9 cellular contexts compared by ENCODE assay signal in the genomic region with DNA sequence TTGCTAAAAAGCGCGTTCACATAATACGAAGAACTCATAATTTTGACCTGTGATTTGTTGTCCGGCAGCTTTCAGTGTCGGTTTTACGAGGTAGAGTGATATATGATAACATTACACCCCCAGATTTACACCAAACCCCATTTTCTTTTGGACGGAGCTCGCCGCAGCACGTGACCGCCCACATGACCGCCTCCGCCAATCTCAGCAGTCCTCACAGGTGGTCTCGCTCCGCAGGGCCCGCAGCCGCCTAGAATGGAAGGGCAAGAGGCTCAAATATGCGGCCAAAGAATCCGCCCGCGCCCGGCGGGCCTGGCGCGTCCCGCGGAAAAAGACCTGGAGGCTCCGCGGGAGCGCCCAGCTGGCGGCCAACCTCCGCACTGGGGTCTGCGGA. TPM values are rescaled to one million over a fixed set of nuclear protein-coding genes. Genes with fewer than 3 reads are reported as not detected.
DNase-seq lines count a peak whose midpoint lies in the region; ATAC-seq and TF ChIP-seq lines count a peak whose summit lies in the region.
"Had no signal": no experiment of that assay in that cellular context is flagged by ENCODE, and none has a peak within 500 bp of the region (broad histone marks: within the 10 kb centered on the region; RNA-seq: fewer than 3 reads in every experiment).

TSS of gene HOXA7 (minus strand) at position 168 of the 391 bp plus-strand sequence. CDS start at position 38, 130 bp downstream.

- intact Hi-C loops in activated CD4-positive, alpha-beta T cell treated with anti-CD3 and anti-CD28 coated beads, Interleukin-2, amount 10 ng/mL, durations not matched to agents 24 days and 14 days (cut with micrococcal nuclease): loop anchor here (2.0 kb wide), 2 partner anchors 16 to 86 kb away; partner anchors contain the start of gene EVX1

- H3K4me3 Mint-ChIP-seq in activated CD4-positive, alpha-beta T cell treated with anti-CD3 and anti-CD28 coated beads, Interleukin-2, amount 10 ng/mL, durations not matched to agents 24 days and 14 days: peak within 1 kb of the TSS; percentile 30
- H3K4me3 Mint-ChIP-seq in endodermal cell: peak within 1 kb of the TSS; percentile 46

- H3K9me3 ChIP-seq in endodermal cell (ENCODE audit: control insufficient read depth, low read length): peaks cover 38% of the 10 kb centered on the region
- peaks cover 15% of the 10 kb centered on the region for H3K9me3 ChIP-seq in neuron (ENCODE audit: low read length)

- peaks cover 5% of the 10 kb centered on the region for H3K36me3 Mint-ChIP-seq in activated CD4-positive, alpha-beta T cell treated with anti-CD3 and anti-CD28 coated beads, Interleukin-2, amount 10 ng/mL, durations not matched to agents 24 days and 14 days (ENCODE audit: low read depth)
- H3K36me3 Mint-ChIP-seq in endodermal cell (ENCODE audit: low read depth): peaks cover 2% of the 10 kb centered on the region

- no peak for TF ChIP-seq CTCF in endodermal cell (conservative IDR thresholded peaks at IDR 0.05)

- H2AFZ ChIP-seq in neuron (ENCODE audit: low read depth, low read length): no peak within 1 kb of the TSS

- peaks cover 81% of the 10 kb centered on the region for H3K27me3 Mint-ChIP-seq in activated CD4-positive, alpha-beta T cell treated with anti-CD3 and anti-CD28 coated beads, Interleukin-2, amount 10 ng/mL, durations not matched to agents 24 days and 14 days
- H3K27me3 Mint-ChIP-seq in endodermal cell (ENCODE audit: insufficient read depth): peaks cover 99% of the 10 kb centered on the region

- 0 to 12% methylated on average over 5 to 31 of the region's 33 CpGs for WGBS in endodermal cell (ENCODE audit: insufficient coverage in 1 of 2, insufficient read length in 1 of 2), 2 experiments

- no peaks in the 10 kb centered on the region for H3K36me3 ChIP-seq in endodermal cell (ENCODE audit: control insufficient read depth, insufficient read depth, low read length)
- H3K36me3 ChIP-seq in neuron (ENCODE audit: insufficient read depth, low read length): no peaks in the 10 kb centered on the region

- no peak within 1 kb of the TSS for H3K9ac ChIP-seq in endodermal cell (ENCODE audit: extremely low read depth, low read length, poor library complexity, severe bottlenecking)

- DNase-seq in activated CD4-positive, alpha-beta T cell treated with anti-CD3 and anti-CD28 coated beads, Interleukin-2, amount 10 ng/mL, durations not matched to agents 24 days and 14 days: peak; percentile 58
- DNase-seq in activated CD4-positive, alpha-beta T cell treated with anti-CD3 and anti-CD28 coated beads, Interleukin-2, amount 50 U/mL, for 1 hour: no peak
- DNase-seq in NCI-H510A treated with DMSO at 0.1 percent for 48 hours (lab: John Stamatoyannopoulos, UW): peak; percentile 74
- peak; percentile 90 for DNase-seq in endodermal cell

- peaks cover 6% of the 10 kb centered on the region for H3K9me3 Mint-ChIP-seq in activated CD4-positive, alpha-beta T cell treated with anti-CD3 and anti-CD28 coated beads, Interleukin-2, amount 10 ng/mL, durations not matched to agents 24 days and 14 days
- peaks cover 43% of the 10 kb centered on the region for H3K9me3 Mint-ChIP-seq in endodermal cell

- ATAC-seq in HG02798 (IDR thresholded peaks at IDR 0.05; ENCODE audit: poor library complexity, unreplicated experiment): no peak
- no peak for ATAC-seq in GM19463 (IDR thresholded peaks at IDR 0.05; ENCODE audit: unreplicated experiment)
- ATAC-seq in HG02642 (IDR thresholded peaks at IDR 0.05; ENCODE audit: poor library complexity, unreplicated experiment): no peak

- H3K4me3 ChIP-seq in endodermal cell (ENCODE audit: low read length) (peak within 1 kb of the TSS; percentile 62), neuron (ENCODE audit: low read length) (peak within 1 kb of the TSS; percentile 36)

- peaks cover 100% of the 10 kb centered on the region for H3K27me3 ChIP-seq in endodermal cell (ENCODE audit: control insufficient read depth, insufficient read depth, low read length, poor library complexity, severe bottlenecking)
- H3K27me3 ChIP-seq in neuron (ENCODE audit: insufficient read depth, low read length): peaks cover 93% of the 10 kb centered on the region

- H3K4me1 Mint-ChIP-seq in activated CD4-positive, alpha-beta T cell treated with anti-CD3 and anti-CD28 coated beads, Interleukin-2, amount 10 ng/mL, durations not matched to agents 24 days and 14 days: peaks cover 14% of the 10 kb centered on the region
- H3K4me1 Mint-ChIP-seq in endodermal cell: no peaks in the 10 kb centered on the region

- H3K27ac ChIP-seq in endodermal cell (ENCODE audit: low read depth, low read length): no peak within 1 kb of the TSS

- H3K4me1 ChIP-seq in endodermal cell (ENCODE audit: control insufficient read depth, insufficient read depth, low read length) (no peaks in the 10 kb centered on the region), neuron (ENCODE audit: insufficient read depth, low read length) (peaks cover 8% of the 10 kb centered on the region)

- H3K27ac Mint-ChIP-seq in activated CD4-positive, alpha-beta T cell treated with anti-CD3 and anti-CD28 coated beads, Interleukin-2, amount 10 ng/mL, durations not matched to agents 24 days and 14 days: peak within 1 kb of the TSS; percentile 81
- no peak within 1 kb of the TSS for H3K27ac Mint-ChIP-seq in endodermal cell

RNA-seq across cellular contexts. Expression of gene HOXA7, which starts in this region (rescaled TPM):
- total RNA-seq in activated CD4-positive, alpha-beta T cell treated with anti-CD3 and anti-CD28 coated beads, Interleukin-2, amount 10 ng/mL, durations not matched to agents 24 days and 14 days: not detected in 2 replicates
- not detected for total RNA-seq in endodermal cell
- 7.1 TPM for polyA plus RNA-seq in endodermal cell (2013, experiment 1 of 2)
- polyA plus RNA-seq in endodermal cell (2013, experiment 2 of 2): 2.9 TPM
- total RNA-seq: temporal lobe had no signal

Comparison
In these comparisons a context has a peak if more than half of its experiments do, and no peak if none do; other contexts are left out.
1. Peak in DNase-seq in activated CD4-positive, alpha-beta T cell treated with anti-CD3 and anti-CD28 coated beads, Interleukin-2, amount 10 ng/mL, durations not matched to agents 24 days and 14 days; RNA of the gene not detected or under 1 TPM.